ENCODE assay signal across 11 cellular contexts in genomic region chr11:60133917-60134316, GRCh38. TPM values are rescaled to one million over a fixed set of nuclear protein-coding genes. Genes with fewer than 3 reads are reported as not detected.
"Had no signal": no experiment of that assay in that cellular context is flagged by ENCODE, and none has a peak within 500 bp of the region (broad histone marks: within the 10 kb centered on the region; RNA-seq: fewer than 3 reads in every experiment).

No MANE protein-coding gene starts in this region.

- H3K9ac ChIP-seq: KMS-11 had no signal

- H3K4me2 ChIP-seq: KMS-11 had no signal

- DNase-seq: IMR-90, Karpas-422, KBM-7, KG1 had no signal

- H3K27ac Mint-ChIP-seq: IgD-negative memory B cell had no signal

- H3K4me1 Mint-ChIP-seq: IgD-negative memory B cell had no signal

- FAIRE-seq: HepG2, HTR-8/SVneo had no signal

- ATAC-seq: HepG2 had no signal

- H3K4me3 Mint-ChIP-seq: IgD-negative memory B cell had no signal

- H3K27ac ChIP-seq: HL-60, KMS-11 had no signal

RNA-seq across cellular contexts. Expression of gene MS4A2, which starts 45.5 kb away (rescaled TPM):
- total RNA-seq: HepG2, HT-29, HT1080, IMR-90 had no signal
- polyA plus RNA-seq: HepG2, IgD-negative memory B cell, IMR-90 had no signal

RNA-seq across cellular contexts. Expression of gene MS4A6A, which starts 49.0 kb away (rescaled TPM):
- total RNA-seq: HepG2, HT-29, HT1080, IMR-90 had no signal
- polyA plus RNA-seq: HepG2, IMR-90 had no signal
